Comparison of ENCODE assay signal across 28 cellular contexts in genomic region chr4:88745175-88745574, GRCh38. TPM values are rescaled to one million over a fixed set of nuclear protein-coding genes. Genes with fewer than 3 reads are reported as not detected.
DNase-seq lines count a peak whose midpoint lies in the region; ATAC-seq and TF ChIP-seq lines count a peak whose summit lies in the region.
"Had no signal": no experiment of that assay in that cellular context is flagged by ENCODE, and none has a peak within 500 bp of the region (broad histone marks: within the 10 kb centered on the region; RNA-seq: fewer than 3 reads in every experiment).

No MANE protein-coding gene starts in this region.

- H3K27me3 ChIP-seq in gastroesophageal sphincter (no peaks in the 10 kb centered on the region), right lobe of liver (no peaks in the 10 kb centered on the region)
- H3K27me3 ChIP-seq: body of pancreas, transverse colon had no signal

- no peaks in the 10 kb centered on the region for H3K9me3 Mint-ChIP-seq in activated T-helper 17 cell treated with anti-CD3 and anti-CD28 coated beads, Interleukin-2, amount 50 U/mL, for 72 hours
- H3K9me3 Mint-ChIP-seq: activated naive CD8-positive, alpha-beta T cell treated with anti-CD3 and anti-CD28 coated beads, Interleukin-2, amount 50 U/mL, for 24 hours; activated T-cell treated with anti-CD3 and anti-CD28 coated beads, Interleukin-2, amount 50 U/mL, for 72 hours; CD8-positive, alpha-beta T cell; H9; naive thymus-derived CD4-positive, alpha-beta T cell; T-helper 1 cell treated with Interleukin-12 subunit alpha and Interleukin-12 subunit beta and Interleukin-4 antibody, amounts not matched to agents 30 μg/mL and 1 μg/mL, for 36 hours had no signal

- H3K27ac Mint-ChIP-seq in activated T-helper 17 cell treated with anti-CD3 and anti-CD28 coated beads, Interleukin-2, amount 50 U/mL, for 72 hours = peak overlapping the region; percentile 75
- H3K27ac Mint-ChIP-seq: activated naive CD8-positive, alpha-beta T cell treated with anti-CD3 and anti-CD28 coated beads, Interleukin-2, amount 50 U/mL, for 24 hours; activated T-cell treated with anti-CD3 and anti-CD28 coated beads, Interleukin-2, amount 50 U/mL, for 72 hours; B cell; CD8-positive, alpha-beta T cell; T-helper 1 cell treated with Interleukin-12 subunit alpha and Interleukin-12 subunit beta and Interleukin-4 antibody, amounts not matched to agents 30 μg/mL and 1 μg/mL, for 36 hours had no signal

- no peaks in the 10 kb centered on the region for H3K9me3 ChIP-seq in gastroesophageal sphincter
- H3K9me3 ChIP-seq in right lobe of liver = no peaks in the 10 kb centered on the region
- H3K9me3 ChIP-seq: body of pancreas, transverse colon had no signal

- peaks cover 80% of the 10 kb centered on the region for H3K36me3 Mint-ChIP-seq in activated T-helper 17 cell treated with anti-CD3 and anti-CD28 coated beads, Interleukin-2, amount 50 U/mL, for 72 hours (ENCODE audit: low read depth)

- 60% methylated on average over 1 of the region's 1 CpG; no CpG with 5 or more reads in 1 of the 2 donors for WGBS in gastroesophageal sphincter (ENCODE audit: low coverage in 1 of 2), 2 donors
- 45% methylated on average over 1 of the region's 1 CpG for WGBS in right lobe of liver (ENCODE audit: insufficient coverage, low coverage, low lambda C conversion rate, missing lambda C conversion rate)

- H3K27ac ChIP-seq in gastroesophageal sphincter (peak overlapping the region; percentile 31 to 79 (median 68)), right lobe of liver (peak overlapping the region in 2 of 3 donors; percentile 45), temporal lobe (ENCODE audit: low read depth, low read length) (peak overlapping the region; percentile 8)
- H3K27ac ChIP-seq: PC-9, transverse colon had no signal

- H3K4me1 ChIP-seq in gastroesophageal sphincter (peaks cover 7 to 51% (median 23%) of the 10 kb centered on the region in 3 donors), right lobe of liver (peaks cover 0 to 29% (median 12%) of the 10 kb centered on the region in 4 donors)
- H3K4me1 ChIP-seq: transverse colon had no signal

- intact Hi-C loops in right lobe of liver (cut with DNase I) = no loop called here

- no peak overlapping the region for H3K4me3 Mint-ChIP-seq in activated T-helper 17 cell treated with anti-CD3 and anti-CD28 coated beads, Interleukin-2, amount 50 U/mL, for 72 hours
- H3K4me3 Mint-ChIP-seq: activated naive CD8-positive, alpha-beta T cell treated with anti-CD3 and anti-CD28 coated beads, Interleukin-2, amount 50 U/mL, for 24 hours; activated T-cell treated with anti-CD3 and anti-CD28 coated beads, Interleukin-2, amount 50 U/mL, for 72 hours; B cell; CD8-positive, alpha-beta T cell; H9; naive thymus-derived CD4-positive, alpha-beta T cell; T-helper 1 cell treated with Interleukin-12 subunit alpha and Interleukin-12 subunit beta and Interleukin-4 antibody, amounts not matched to agents 30 μg/mL and 1 μg/mL, for 36 hours had no signal

- TF ChIP-seq POLR2A in gastroesophageal sphincter (IDR thresholded peaks at IDR 0.05) (no peak), right lobe of liver (IDR thresholded peaks at IDR 0.05) (no peak)

- H3K4me3 ChIP-seq in gastroesophageal sphincter (no peak overlapping the region), right lobe of liver (no peak overlapping the region)
- H3K4me3 ChIP-seq: body of pancreas, PC-9, transverse colon had no signal

- DNase-seq in right lobe of liver (no peak), DMS 273 treated with DMSO at 0.1 percent for 48 hours (lab: John Stamatoyannopoulos, UW) (no peak), glomerular visceral epithelial cell (ENCODE audit: extremely low spot score) (no peak)
- DNase-seq: activated CD4-positive, alpha-beta T cell treated with anti-CD3 and anti-CD28 coated beads, Interleukin-2, amount 50 U/mL, for 48 hours; activated naive CD4-positive, alpha-beta T cell; activated naive CD8-positive, alpha-beta T cell treated with anti-CD3 and anti-CD28 coated beads, Interleukin-2, amount 50 U/mL, for 24 hours; activated T-cell treated with anti-CD3 and anti-CD28 coated beads, Interleukin-2, amount 50 U/mL, for 72 hours; body of pancreas; CD8-positive, alpha-beta T cell; H9; hypothalamus; Karpas-422; naive thymus-derived CD4-positive, alpha-beta T cell; NCI-H2029; NCI-H526 treated with DMSO at 0.1 percent for 48 hours; PC-9; small intestine; stimulated activated naive CD4-positive, alpha-beta T cell treated with Interleukin-2 at 50 U/mL for 16 hours; transverse colon had no signal

- ATAC-seq in activated T-helper 17 cell treated with anti-CD3 and anti-CD28 coated beads, Interleukin-2, amount 50 U/mL, for 72 hours (replicated peaks) = no peak
- ATAC-seq in gastroesophageal sphincter (no peak), right lobe of liver (peak in 2 of 4 donors; percentile 24 to 37), GM18870 (IDR thresholded peaks at IDR 0.05; ENCODE audit: unreplicated experiment) (no peak), HG02840 (IDR thresholded peaks at IDR 0.05; ENCODE audit: low FRiP score, unreplicated experiment) (no peak)
- ATAC-seq: activated CD4-positive, CD25-positive, alpha-beta regulatory T cell treated with anti-CD3 and anti-CD28 coated beads, Interleukin-2, amount 50 U/mL, for 24 hours; activated naive CD8-positive, alpha-beta T cell treated with anti-CD3 and anti-CD28 coated beads, Interleukin-2, amount 50 U/mL, for 24 hours; activated T-cell treated with anti-CD3 and anti-CD28 coated beads, Interleukin-2, amount 50 U/mL, for 72 hours; body of pancreas; CD8-positive, alpha-beta T cell; naive thymus-derived CD4-positive, alpha-beta T cell; SK-N-SH treated with all-trans-retinoic acid at 6 μM for 48 hours had no signal

- no peaks in the 10 kb centered on the region for H3K27me3 Mint-ChIP-seq in activated T-helper 17 cell treated with anti-CD3 and anti-CD28 coated beads, Interleukin-2, amount 50 U/mL, for 72 hours
- H3K27me3 Mint-ChIP-seq: activated naive CD8-positive, alpha-beta T cell treated with anti-CD3 and anti-CD28 coated beads, Interleukin-2, amount 50 U/mL, for 24 hours; naive thymus-derived CD4-positive, alpha-beta T cell had no signal

- peaks cover 0 to 41% of the 10 kb centered on the region in 2 donors for H3K36me3 ChIP-seq in gastroesophageal sphincter
- H3K36me3 ChIP-seq in right lobe of liver = peaks cover 0 to 24% (median 2%) of the 10 kb centered on the region in 4 donors

- no peak for TF ChIP-seq EP300 in gastroesophageal sphincter (IDR thresholded peaks at IDR 0.05)

- no peak for TF ChIP-seq CTCF in gastroesophageal sphincter (IDR thresholded peaks at IDR 0.05)
- TF ChIP-seq CTCF in right lobe of liver (IDR thresholded peaks at IDR 0.05) = no peak

- peaks cover 8% of the 10 kb centered on the region for H3K4me1 Mint-ChIP-seq in activated T-helper 17 cell treated with anti-CD3 and anti-CD28 coated beads, Interleukin-2, amount 50 U/mL, for 72 hours
- H3K4me1 Mint-ChIP-seq: activated naive CD8-positive, alpha-beta T cell treated with anti-CD3 and anti-CD28 coated beads, Interleukin-2, amount 50 U/mL, for 24 hours; B cell had no signal

RNA-seq across cellular contexts. Expression of gene NAP1L5, which starts 47.5 kb away (rescaled TPM):
- 1 to 10 TPM; 2.0 to 4.1 TPM for total RNA-seq in activated T-helper 17 cell treated with anti-CD3 and anti-CD28 coated beads, Interleukin-2, amount 50 U/mL, for 72 hours
- total RNA-seq in gastroesophageal sphincter = 10 to 100 TPM in 2 of 4 donors, 1 to 10 TPM in 2; 4.0 to 13.6 (median 10.3) TPM
- 1 to 10 TPM; 1.8 to 5.7 (median 3.0) TPM for total RNA-seq in right lobe of liver
- 43.5 TPM for total RNA-seq in temporal lobe

Comparison
In these comparisons a context has a peak if more than half of its experiments do, and no peak if none do; other contexts are left out.
1. H3K27ac ChIP-seq: peak in every context shown above with its lines; median percentile 68 in gastroesophageal sphincter; 45 in right lobe of liver; 8 in temporal lobe.